Comparison of ENCODE assay signal across 19 cellular contexts in genomic region chrX:11913001-11913400, GRCh38.
"Had no signal": no experiment of that assay in that cellular context is flagged by ENCODE, and none has a peak within 500 bp of the region (broad histone marks: within the 10 kb centered on the region; RNA-seq: fewer than 3 reads in every experiment).

No MANE protein-coding gene starts in this region.

- H3K9me3 ChIP-seq: adrenal gland, left ventricle myocardium inferior, tibial artery had no signal

- H3K27ac ChIP-seq: adrenal gland, foreskin keratinocyte, left ventricle myocardium inferior, tibial artery had no signal

- H3K36me3 ChIP-seq: adrenal gland, left ventricle myocardium inferior, tibial artery had no signal

- H3K27me3 ChIP-seq: foreskin keratinocyte, tibial artery had no signal

- DNase-seq: activated B cell treated with CpG ODN at 0.5 μM for 24 hours; activated CD4-positive, alpha-beta T cell treated with anti-CD3 and anti-CD28 coated beads for 36 hours; activated CD4-positive, alpha-beta T cell treated with anti-CD3 and anti-CD28 coated beads, Interleukin-2, amount 50 U/mL, for 48 hours; activated CD8-positive, alpha-beta memory T cell treated with anti-CD3 and anti-CD28 coated beads, Interleukin-2, amount 50 U/mL, for 48 hours; activated naive CD4-positive, alpha-beta T cell; activated T-cell treated with anti-CD3 and anti-CD28 coated beads, Interleukin-2, amount 50 U/mL, for 4 hours; adrenal gland; effector CD4-positive, alpha-beta T cell; left ventricle myocardium inferior; midbrain; right cardiac atrium; stimulated activated CD4-positive, alpha-beta T cell treated with anti-CD3 and anti-CD28 coated beads, Interleukin-2, amount 100 ng/mL, for 24 hours; stimulated activated naive CD8-positive, alpha-beta T cell treated with anti-CD3 and anti-CD28 coated beads, Interleukin-15, amount 100 ng/mL, for 72 hours; T-cell; tibial artery had no signal

- H3K4me3 ChIP-seq: adrenal gland, left ventricle myocardium inferior, tibial artery had no signal

- FAIRE-seq: endometrium, keratinocyte, TTC549 had no signal

- H3K4me1 ChIP-seq: adrenal gland, foreskin keratinocyte, left ventricle myocardium inferior, tibial artery had no signal
